ENCODE assay signal across 8 cellular contexts in genomic region chr12:93572712-93573551, GRCh38. TPM values are rescaled to one million over a fixed set of nuclear protein-coding genes. Genes with fewer than 3 reads are reported as not detected.
DNase-seq lines count a peak whose midpoint lies in the region; ATAC-seq and TF ChIP-seq lines count a peak whose summit lies in the region.

No MANE protein-coding gene starts in this region.

- ATAC-seq in naive B cell (ENCODE audit: low read depth in 2 of 2) (peak; percentile 27 to 46), GM19328 (IDR thresholded peaks at IDR 0.05; ENCODE audit: unreplicated experiment) (no peak)

- H3K9ac ChIP-seq in GM23248, result peak overlapping the region; percentile 83

- no peaks in the 10 kb centered on the region for H3K9me2 ChIP-seq in GM23248 (ENCODE audit: insufficient read depth)

- H3K36me3 ChIP-seq in GM23248 (ENCODE audit: low read depth) (peaks cover 18% of the 10 kb centered on the region), urinary bladder (ENCODE audit: insufficient read depth) (no peaks in the 10 kb centered on the region)

- WGBS in GM23248 (ENCODE audit: low coverage in 1 of 2, low lambda C conversion rate in 2 of 2, missing lambda C conversion rate in 2 of 2), 2 experiments, result 1 to 3% methylated on average over 63 to 75 of the region's 75 CpGs
- 2% methylated on average over 75 of the region's 75 CpGs for WGBS in urinary bladder

- peak overlapping the region; percentile 71 for H2AFZ ChIP-seq in GM23248

- H3K9me3 ChIP-seq in GM23248 (ENCODE audit: low read depth), result no peaks in the 10 kb centered on the region

- no peaks in the 10 kb centered on the region for H4K20me1 ChIP-seq in GM23248 (ENCODE audit: insufficient read depth)

- H3K79me2 ChIP-seq in GM23248 (ENCODE audit: insufficient read depth), result peaks cover 61% of the 10 kb centered on the region

- CTCF ChIA-PET in activated CD4-positive, alpha-beta T cell treated with anti-CD3 and anti-CD28 coated beads, Interleukin-2, amount 10 ng/mL, durations not matched to agents 7 days and 5 days (lab: Charles Lee), result interaction anchor here (0.6 to 1.8 kb wide), 8 partner anchors 8 to 530 kb away, joined by 3 to 9 read pairs (median 4); no protein-coding TSS in a partner anchor

- H3K27me3 Mint-ChIP-seq in activated CD4-positive, alpha-beta T cell treated with anti-CD3 and anti-CD28 coated beads, Interleukin-2, amount 10 ng/mL, durations not matched to agents 7 days and 5 days, result peaks cover 16% of the 10 kb centered on the region
- peaks cover 46 to 63% (median 54%) of the 10 kb centered on the region in 3 donors for H3K27me3 Mint-ChIP-seq in naive B cell

- POLR2A ChIA-PET in activated CD4-positive, alpha-beta T cell treated with anti-CD3 and anti-CD28 coated beads, Interleukin-2, amount 10 ng/mL, durations not matched to agents 7 days and 5 days (lab: Charles Lee), result no interaction called here

- peak overlapping the region; percentile 92 for H3K4me3 Mint-ChIP-seq in activated CD4-positive, alpha-beta T cell treated with anti-CD3 and anti-CD28 coated beads, Interleukin-2, amount 10 ng/mL, durations not matched to agents 7 days and 5 days
- peak overlapping the region; percentile 83 to 96 (median 92) for H3K4me3 Mint-ChIP-seq in naive B cell

- in situ Hi-C loops in GM23248 (cut with MboI), result loop anchor here (5.0 kb wide), 2 partner anchors 169 to 529 kb away; no protein-coding TSS in a partner anchor

- peak; percentile 76 for DNase-seq in GM23248
- DNase-seq in activated CD4-positive, alpha-beta T cell treated with anti-CD3 and anti-CD28 coated beads, Interleukin-2, amount 10 ng/mL, durations not matched to agents 7 days and 5 days, result peak; percentile 7
- DNase-seq in erythroblast (lab: John Stamatoyannopoulos, UW), result peak; percentile 68 to 74
- peak; percentile 40 for DNase-seq in naive B cell
- DNase-seq in NCI-H774 (lab: John Stamatoyannopoulos, UW), result no peak
- no peak for DNase-seq in AG08395 (ENCODE audit: low spot score)

- peaks cover 51% of the 10 kb centered on the region for H3K36me3 Mint-ChIP-seq in activated CD4-positive, alpha-beta T cell treated with anti-CD3 and anti-CD28 coated beads, Interleukin-2, amount 10 ng/mL, durations not matched to agents 7 days and 5 days (ENCODE audit: low read depth)
- H3K36me3 Mint-ChIP-seq in naive B cell, result peaks cover 0 to 8% of the 10 kb centered on the region in 2 donors

- no peaks in the 10 kb centered on the region for H3K27me3 ChIP-seq in GM23248 (replicated peaks; ENCODE audit: insufficient read depth)

- no peak for TF ChIP-seq POLR2A in erythroblast (IDR thresholded peaks at IDR 0.05; ENCODE audit: low read length)

- peaks cover 33% of the 10 kb centered on the region for H3K4me1 Mint-ChIP-seq in activated CD4-positive, alpha-beta T cell treated with anti-CD3 and anti-CD28 coated beads, Interleukin-2, amount 10 ng/mL, durations not matched to agents 7 days and 5 days
- H3K4me1 Mint-ChIP-seq in naive B cell, result peaks cover 21 to 23% (median 23%) of the 10 kb centered on the region in 3 donors

- peaks cover 33% of the 10 kb centered on the region for H3F3A ChIP-seq in GM23248 (ENCODE audit: insufficient read depth)

- H3K27ac Mint-ChIP-seq in activated CD4-positive, alpha-beta T cell treated with anti-CD3 and anti-CD28 coated beads, Interleukin-2, amount 10 ng/mL, durations not matched to agents 7 days and 5 days, result peak overlapping the region; percentile 92
- H3K27ac Mint-ChIP-seq in naive B cell, result no peak overlapping the region

- H3K4me3 ChIP-seq in GM23248, result peak overlapping the region; percentile 92
- H3K4me3 ChIP-seq in urinary bladder (ENCODE audit: low read depth, low read length), result peak overlapping the region; percentile 80

- H3K4me1 ChIP-seq in GM23248 (ENCODE audit: insufficient read depth), result peaks cover 34% of the 10 kb centered on the region
- H3K4me1 ChIP-seq in urinary bladder (ENCODE audit: insufficient read depth), result no peaks in the 10 kb centered on the region

- no peaks in the 10 kb centered on the region for H3K9me3 Mint-ChIP-seq in activated CD4-positive, alpha-beta T cell treated with anti-CD3 and anti-CD28 coated beads, Interleukin-2, amount 10 ng/mL, durations not matched to agents 7 days and 5 days
- H3K9me3 Mint-ChIP-seq in naive B cell, result peaks cover 0 to 2% (median 0%) of the 10 kb centered on the region in 7 donors

- peak overlapping the region; percentile 70 for H3K27ac ChIP-seq in GM23248
- peak overlapping the region; percentile 60 for H3K27ac ChIP-seq in urinary bladder (ENCODE audit: low read depth)

- H3K4me2 ChIP-seq in GM23248 (ENCODE audit: unreplicated experiment), result peak overlapping the region; percentile 98

RNA-seq across cellular contexts. Expression of gene SOCS2, which starts 0.5 kb away (rescaled TPM):
- 72.6 and 80.2 TPM in 2 replicates for total RNA-seq in GM23248 (2014; rRNA removed; shearing (Covaris generic))
- polyA plus RNA-seq in GM23248 (2016; fragmentation: Nextera tagmentation; extraction: Ambion mirVana), result 52.4 and 52.8 TPM in 2 replicates
- 10 to 100 TPM; 28.0 to 31.6 TPM for total RNA-seq in activated CD4-positive, alpha-beta T cell treated with anti-CD3 and anti-CD28 coated beads, Interleukin-2, amount 10 ng/mL, durations not matched to agents 7 days and 5 days
- under 1 TPM in 1 of 6 donors, not detected in 5; 0.55 TPM for polyA plus RNA-seq in naive B cell (ENCODE audit: low read depth in 6 of 6)
- 57.7 TPM for total RNA-seq in urinary bladder
- polyA plus RNA-seq in urinary bladder, result 67.9 TPM

Comparison
In these comparisons a context has a peak if more than half of its experiments do, and no peak if none do; other contexts are left out.
1. DNase-seq: peak in GM23248 (single experiment), activated CD4-positive, alpha-beta T cell treated with anti-CD3 and anti-CD28 coated beads, Interleukin-2, amount 10 ng/mL, durations not matched to agents 7 days and 5 days (single experiment), erythroblast (2 of 2) and naive B cell (single experiment); none in NCI-H774 (single experiment) and AG08395 (single experiment).